Comparison of ENCODE assay signal across 8 cellular contexts in genomic region chr2:225889452-225889851, GRCh38.
DNase-seq lines count a peak whose midpoint lies in the region; ATAC-seq and TF ChIP-seq lines count a peak whose summit lies in the region.

No MANE protein-coding gene starts in this region.

- no peaks in the 10 kb centered on the region for H3K36me3 ChIP-seq in ascending aorta
- H3K36me3 ChIP-seq in thyroid gland: no peaks in the 10 kb centered on the region

- peak; percentile 60 to 79 (median 66) for TF ChIP-seq CTCF in ascending aorta (IDR thresholded peaks at IDR 0.05)
- peak; percentile 41 to 89 (median 74) for TF ChIP-seq CTCF in thyroid gland (IDR thresholded peaks at IDR 0.05)

- POLR2A ChIA-PET in HEK293T (lab: Yijun Ruan, JAX): no interaction called here

- H3K9me3 ChIP-seq in ascending aorta (no peaks in the 10 kb centered on the region), thyroid gland (no peaks in the 10 kb centered on the region)

- no peak for DNase-seq in Right ventricle myocardium superior
- no peak for DNase-seq in cardiac septum (ENCODE audit: low spot score)
- DNase-seq in HEK293T (ENCODE audit: extremely low spot score): peak; percentile 10
- DNase-seq in NCI-H1417 treated with DMSO at 0.1 percent for 48 hours (lab: John Stamatoyannopoulos, UW): peak; percentile 10
- DNase-seq in ascending aorta (ENCODE audit: low spot score in 2 of 2): no peak
- DNase-seq in iPS-NIHi7 (ENCODE audit: extremely low spot score): peak; percentile 49
- peak in 1 of 2 donors; percentile 5 for DNase-seq in thyroid gland
- no peak for DNase-seq in NCI-H2196 (lab: John Stamatoyannopoulos, UW; ENCODE audit: unreplicated experiment)

- H3K4me3 ChIP-seq in ascending aorta: no peak overlapping the region
- H3K4me3 ChIP-seq in thyroid gland (replicated peaks in 1 of 3): no peak overlapping the region

- no peak overlapping the region for H3K27ac ChIP-seq in ascending aorta
- no peak overlapping the region for H3K27ac ChIP-seq in thyroid gland

- no peak for TF ChIP-seq POLR2A in thyroid gland (IDR thresholded peaks at IDR 0.05)

- CTCF ChIA-PET in HEK293T (lab: Yijun Ruan, JAX): interaction anchor here (1.1 kb wide), 1 partner anchor 913 kb away, joined by 3 read pairs; no protein-coding TSS in a partner anchor

- WGBS in thyroid gland, 2 donors: 0 to 2% methylated on average over 1 of the region's 1 CpG

- intact Hi-C loops in Right ventricle myocardium superior (cut with DNase I): loop anchor here (10.0 kb wide), 1 partner anchor 1095 kb away; no protein-coding TSS in a partner anchor
- intact Hi-C loops in cardiac septum (cut with DNase I): loop anchor here (5.0 kb wide), 1 partner anchor 1098 kb away; no protein-coding TSS in a partner anchor
- intact Hi-C loops in ascending aorta (cut with DNase I): no loop called here
- intact Hi-C loops in thyroid gland (cut with DNase I): no loop called here

- ATAC-seq in Right ventricle myocardium superior (ENCODE audit: poor library complexity): peak; percentile 60

- no peaks in the 10 kb centered on the region for H3K27me3 ChIP-seq in ascending aorta
- no peaks in the 10 kb centered on the region for H3K27me3 ChIP-seq in thyroid gland

- H3K4me1 ChIP-seq in ascending aorta: no peaks in the 10 kb centered on the region
- peaks cover 0 to 3% of the 10 kb centered on the region in 2 donors for H3K4me1 ChIP-seq in thyroid gland

TF ChIP-seq in HEK293T, 16 proteins besides CTCF, POLR2A, EP300 and RAD21:
- no peak for TF ChIP-seq FOXK2 (IDR thresholded peaks at IDR 0.05)
- TF ChIP-seq ARNT (IDR thresholded peaks at IDR 0.05): no peak
- no peak for TF ChIP-seq ZNF384 (IDR thresholded peaks at IDR 0.05)
- TF ChIP-seq PKNOX1 (IDR thresholded peaks at IDR 0.05): no peak
- TF ChIP-seq SUZ12 (IDR thresholded peaks at IDR 0.05): no peak
- TF ChIP-seq NFRKB (IDR thresholded peaks at IDR 0.05): no peak
- no peak for TF ChIP-seq BHLHE40 (IDR thresholded peaks at IDR 0.05; ENCODE audit: borderline replicate concordance)
- no peak for TF ChIP-seq TARDBP (IDR thresholded peaks at IDR 0.05)
- TF ChIP-seq L3MBTL2 (conservative IDR thresholded peaks at IDR 0.05): no peak
- TF ChIP-seq HDGF (IDR thresholded peaks at IDR 0.05; ENCODE audit: borderline replicate concordance): no peak
- TF ChIP-seq ELF4 (IDR thresholded peaks at IDR 0.05): no peak
- no peak for TF ChIP-seq CTBP1 (IDR thresholded peaks at IDR 0.05; ENCODE audit: borderline replicate concordance)
- no peak for TF ChIP-seq SP1 (IDR thresholded peaks at IDR 0.05)
- no peak for TF ChIP-seq LEF1 (IDR thresholded peaks at IDR 0.05; ENCODE audit: borderline replicate concordance)
- no peak for TF ChIP-seq FOXA1 (IDR thresholded peaks at IDR 0.05)
- no peak for TF ChIP-seq FOXM1 (IDR thresholded peaks at IDR 0.05; ENCODE audit: borderline replicate concordance)

Comparison
In these comparisons a context has a peak if more than half of its experiments do, and no peak if none do; other contexts are left out.
1. DNase-seq: peak in HEK293T (single experiment), NCI-H1417 treated with DMSO at 0.1 percent for 48 hours (single experiment) and iPS-NIHi7 (single experiment); none in Right ventricle myocardium superior (single experiment), cardiac septum (single experiment), ascending aorta (0 of 2) and NCI-H2196 (single experiment).
2. intact Hi-C loops: an anchor here in Right ventricle myocardium superior (10.0 kb wide) and cardiac septum (5.0 kb wide); none called in ascending aorta and thyroid gland.